2 cellular contexts compared by ENCODE assay signal in the genomic region with DNA sequence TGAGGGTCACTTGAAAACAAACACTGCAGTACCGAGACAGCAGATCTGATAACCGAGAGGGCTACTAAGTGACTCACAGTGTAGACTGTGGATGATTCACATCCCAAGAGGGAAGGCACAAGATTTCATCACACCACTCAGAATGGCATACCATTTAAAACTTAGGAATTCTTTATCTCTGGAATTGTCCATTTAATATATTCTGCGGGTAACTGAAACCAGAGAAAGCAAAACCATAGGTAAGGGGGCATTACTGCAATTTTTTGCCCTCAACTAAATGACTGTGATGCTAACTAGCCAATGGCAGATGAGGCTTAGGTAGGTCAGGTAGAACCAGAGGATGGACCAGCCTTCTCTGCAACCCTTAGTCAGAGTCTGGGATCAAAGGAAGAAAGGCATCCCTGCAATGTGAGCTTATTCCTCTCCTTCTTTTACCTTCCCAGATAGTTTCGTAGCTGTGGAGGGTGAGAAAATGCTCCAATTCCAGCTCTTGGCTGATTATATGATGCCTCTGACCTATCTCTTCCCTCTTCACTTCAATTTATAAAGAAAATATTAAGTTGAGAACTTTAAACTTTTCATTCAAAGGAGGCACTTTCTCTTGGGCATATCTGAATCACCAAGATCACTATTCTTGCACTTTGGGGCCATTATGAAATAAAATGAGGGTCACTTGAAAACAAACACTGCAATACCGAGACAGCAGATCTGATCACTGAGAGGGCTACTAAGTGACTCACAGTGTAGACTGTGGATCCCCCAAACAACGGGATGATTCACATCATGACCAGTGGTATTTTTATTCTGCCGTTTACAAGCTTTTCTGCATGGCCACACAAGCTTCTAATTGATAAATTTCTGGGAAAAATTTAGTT.
TF ChIP-seq lines count a peak whose summit lies in the region.

No MANE protein-coding gene starts in this region.

TF ChIP-seq in endothelial cell of umbilical vein, 7 proteins besides CTCF, POLR2A, EP300 and RAD21:
- TF ChIP-seq EZH2 (IDR thresholded peaks at IDR 0.05; ENCODE audit: borderline replicate concordance, low read depth, low read length, severe bottlenecking) (no peak), POLR2AphosphoS5 (IDR thresholded peaks at IDR 0.05; ENCODE audit: insufficient read depth, low read depth, low read length) (peak; percentile 30), JUN (IDR thresholded peaks at IDR 0.05; ENCODE audit: borderline replicate concordance, insufficient read depth, insufficient read length, low read depth) (peak; percentile 91), GATA2 (IDR thresholded peaks at IDR 0.05; ENCODE audit: insufficient read depth, insufficient read length, low read depth, low read length) (peak; percentile 97), FOS (IDR thresholded peaks at IDR 0.05; ENCODE audit: borderline replicate concordance, insufficient read depth, low read length) (peak; percentile 95), MYC (IDR thresholded peaks at IDR 0.05; ENCODE audit: low read depth, low read length) (no peak)
- TF ChIP-seq, protein P1, sequence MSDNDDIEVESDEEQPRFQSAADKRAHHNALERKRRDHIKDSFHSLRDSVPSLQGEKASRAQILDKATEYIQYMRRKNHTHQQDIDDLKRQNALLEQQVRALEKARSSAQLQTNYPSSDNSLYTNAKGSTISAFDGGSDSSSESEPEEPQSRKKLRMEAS (IDR thresholded peaks at IDR 0.05; ENCODE audit: insufficient read depth, insufficient read length) = no peak

TF ChIP-seq in GM23338, 12 proteins besides CTCF, POLR2A, EP300 and RAD21:
- TF ChIP-seq ZNF331 (CRISPR knock-in tag; IDR thresholded peaks at IDR 0.05; ENCODE audit: low read depth) = no peak
- TF ChIP-seq, protein P2, sequence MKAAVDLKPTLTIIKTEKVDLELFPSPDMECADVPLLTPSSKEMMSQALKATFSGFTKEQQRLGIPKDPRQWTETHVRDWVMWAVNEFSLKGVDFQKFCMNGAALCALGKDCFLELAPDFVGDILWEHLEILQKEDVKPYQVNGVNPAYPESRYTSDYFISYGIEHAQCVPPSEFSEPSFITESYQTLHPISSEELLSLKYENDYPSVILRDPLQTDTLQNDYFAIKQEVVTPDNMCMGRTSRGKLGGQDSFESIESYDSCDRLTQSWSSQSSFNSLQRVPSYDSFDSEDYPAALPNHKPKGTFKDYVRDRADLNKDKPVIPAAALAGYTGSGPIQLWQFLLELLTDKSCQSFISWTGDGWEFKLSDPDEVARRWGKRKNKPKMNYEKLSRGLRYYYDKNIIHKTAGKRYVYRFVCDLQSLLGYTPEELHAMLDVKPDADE (IDR thresholded peaks at IDR 0.05) = no peak
- no peak for TF ChIP-seq CREB1 (CRISPR knock-in tag; IDR thresholded peaks at IDR 0.05; ENCODE audit: low read depth)
- no peak for TF ChIP-seq NANOG (IDR thresholded peaks at IDR 0.05; ENCODE audit: borderline replicate concordance)
- TF ChIP-seq ZNF114 (CRISPR knock-in tag; IDR thresholded peaks at IDR 0.05) = no peak
- TF ChIP-seq STAT1 (IDR thresholded peaks at IDR 0.05; ENCODE audit: unreplicated experiment) = no peak
- no peak for TF ChIP-seq EZH2 (IDR thresholded peaks at IDR 0.05; ENCODE audit: low read depth, unreplicated experiment)
- TF ChIP-seq, protein P3, sequence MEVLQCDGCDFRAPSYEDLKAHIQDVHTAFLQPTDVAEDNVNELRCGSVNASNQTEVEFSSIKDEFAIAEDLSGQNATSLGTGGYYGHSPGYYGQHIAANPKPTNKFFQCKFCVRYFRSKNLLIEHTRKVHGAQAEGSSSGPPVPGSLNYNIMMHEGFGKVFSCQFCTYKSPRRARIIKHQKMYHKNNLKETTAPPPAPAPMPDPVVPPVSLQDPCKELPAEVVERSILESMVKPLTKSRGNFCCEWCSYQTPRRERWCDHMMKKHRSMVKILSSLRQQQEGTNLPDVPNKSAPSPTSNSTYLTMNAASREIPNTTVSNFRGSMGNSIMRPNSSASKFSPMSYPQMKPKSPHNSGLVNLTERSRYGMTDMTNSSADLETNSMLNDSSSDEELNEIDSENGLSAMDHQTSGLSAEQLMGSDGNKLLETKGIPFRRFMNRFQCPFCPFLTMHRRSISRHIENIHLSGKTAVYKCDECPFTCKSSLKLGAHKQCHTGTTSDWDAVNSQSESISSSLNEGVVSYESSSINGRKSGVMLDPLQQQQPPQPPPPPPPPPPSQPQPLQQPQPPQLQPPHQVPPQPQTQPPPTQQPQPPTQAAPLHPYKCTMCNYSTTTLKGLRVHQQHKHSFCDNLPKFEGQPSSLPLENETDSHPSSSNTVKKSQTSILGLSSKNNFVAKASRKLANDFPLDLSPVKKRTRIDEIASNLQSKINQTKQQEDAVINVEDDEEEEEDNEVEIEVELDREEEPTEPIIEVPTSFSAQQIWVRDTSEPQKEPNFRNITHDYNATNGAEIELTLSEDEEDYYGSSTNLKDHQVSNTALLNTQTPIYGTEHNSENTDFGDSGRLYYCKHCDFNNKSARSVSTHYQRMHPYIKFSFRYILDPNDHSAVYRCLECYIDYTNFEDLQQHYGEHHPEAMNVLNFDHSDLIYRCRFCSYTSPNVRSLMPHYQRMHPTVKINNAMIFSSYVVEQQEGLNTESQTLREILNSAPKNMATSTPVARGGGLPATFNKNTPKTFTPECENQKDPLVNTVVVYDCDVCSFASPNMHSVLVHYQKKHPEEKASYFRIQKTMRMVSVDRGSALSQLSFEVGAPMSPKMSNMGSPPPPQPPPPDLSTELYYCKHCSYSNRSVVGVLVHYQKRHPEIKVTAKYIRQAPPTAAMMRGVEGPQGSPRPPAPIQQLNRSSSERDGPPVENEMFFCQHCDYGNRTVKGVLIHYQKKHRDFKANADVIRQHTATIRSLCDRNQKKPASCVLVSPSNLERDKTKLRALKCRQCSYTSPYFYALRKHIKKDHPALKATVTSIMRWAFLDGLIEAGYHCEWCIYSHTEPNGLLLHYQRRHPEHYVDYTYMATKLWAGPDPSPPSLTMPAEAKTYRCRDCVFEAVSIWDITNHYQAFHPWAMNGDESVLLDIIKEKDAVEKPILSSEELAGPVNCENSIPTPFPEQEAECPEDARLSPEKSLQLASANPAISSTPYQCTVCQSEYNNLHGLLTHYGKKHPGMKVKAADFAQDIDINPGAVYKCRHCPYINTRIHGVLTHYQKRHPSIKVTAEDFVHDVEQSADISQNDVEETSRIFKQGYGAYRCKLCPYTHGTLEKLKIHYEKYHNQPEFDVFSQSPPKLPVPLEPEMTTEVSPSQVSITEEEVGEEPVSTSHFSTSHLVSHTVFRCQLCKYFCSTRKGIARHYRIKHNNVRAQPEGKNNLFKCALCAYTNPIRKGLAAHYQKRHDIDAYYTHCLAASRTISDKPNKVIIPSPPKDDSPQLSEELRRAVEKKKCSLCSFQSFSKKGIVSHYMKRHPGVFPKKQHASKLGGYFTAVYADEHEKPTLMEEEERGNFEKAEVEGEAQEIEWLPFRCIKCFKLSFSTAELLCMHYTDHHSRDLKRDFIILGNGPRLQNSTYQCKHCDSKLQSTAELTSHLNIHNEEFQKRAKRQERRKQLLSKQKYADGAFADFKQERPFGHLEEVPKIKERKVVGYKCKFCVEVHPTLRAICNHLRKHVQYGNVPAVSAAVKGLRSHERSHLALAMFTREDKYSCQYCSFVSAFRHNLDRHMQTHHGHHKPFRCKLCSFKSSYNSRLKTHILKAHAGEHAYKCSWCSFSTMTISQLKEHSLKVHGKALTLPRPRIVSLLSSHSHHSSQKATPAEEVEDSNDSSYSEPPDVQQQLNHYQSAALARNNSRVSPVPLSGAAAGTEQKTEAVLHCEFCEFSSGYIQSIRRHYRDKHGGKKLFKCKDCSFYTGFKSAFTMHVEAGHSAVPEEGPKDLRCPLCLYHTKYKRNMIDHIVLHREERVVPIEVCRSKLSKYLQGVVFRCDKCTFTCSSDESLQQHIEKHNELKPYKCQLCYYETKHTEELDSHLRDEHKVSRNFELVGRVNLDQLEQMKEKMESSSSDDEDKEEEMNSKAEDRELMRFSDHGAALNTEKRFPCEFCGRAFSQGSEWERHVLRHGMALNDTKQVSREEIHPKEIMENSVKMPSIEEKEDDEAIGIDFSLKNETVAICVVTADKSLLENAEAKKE (CRISPR knock-in tag; IDR thresholded peaks at IDR 0.05) = no peak
- no peak for TF ChIP-seq EZH2phosphoT487 (IDR thresholded peaks at IDR 0.05; ENCODE audit: unreplicated experiment)
- TF ChIP-seq, protein P4, sequence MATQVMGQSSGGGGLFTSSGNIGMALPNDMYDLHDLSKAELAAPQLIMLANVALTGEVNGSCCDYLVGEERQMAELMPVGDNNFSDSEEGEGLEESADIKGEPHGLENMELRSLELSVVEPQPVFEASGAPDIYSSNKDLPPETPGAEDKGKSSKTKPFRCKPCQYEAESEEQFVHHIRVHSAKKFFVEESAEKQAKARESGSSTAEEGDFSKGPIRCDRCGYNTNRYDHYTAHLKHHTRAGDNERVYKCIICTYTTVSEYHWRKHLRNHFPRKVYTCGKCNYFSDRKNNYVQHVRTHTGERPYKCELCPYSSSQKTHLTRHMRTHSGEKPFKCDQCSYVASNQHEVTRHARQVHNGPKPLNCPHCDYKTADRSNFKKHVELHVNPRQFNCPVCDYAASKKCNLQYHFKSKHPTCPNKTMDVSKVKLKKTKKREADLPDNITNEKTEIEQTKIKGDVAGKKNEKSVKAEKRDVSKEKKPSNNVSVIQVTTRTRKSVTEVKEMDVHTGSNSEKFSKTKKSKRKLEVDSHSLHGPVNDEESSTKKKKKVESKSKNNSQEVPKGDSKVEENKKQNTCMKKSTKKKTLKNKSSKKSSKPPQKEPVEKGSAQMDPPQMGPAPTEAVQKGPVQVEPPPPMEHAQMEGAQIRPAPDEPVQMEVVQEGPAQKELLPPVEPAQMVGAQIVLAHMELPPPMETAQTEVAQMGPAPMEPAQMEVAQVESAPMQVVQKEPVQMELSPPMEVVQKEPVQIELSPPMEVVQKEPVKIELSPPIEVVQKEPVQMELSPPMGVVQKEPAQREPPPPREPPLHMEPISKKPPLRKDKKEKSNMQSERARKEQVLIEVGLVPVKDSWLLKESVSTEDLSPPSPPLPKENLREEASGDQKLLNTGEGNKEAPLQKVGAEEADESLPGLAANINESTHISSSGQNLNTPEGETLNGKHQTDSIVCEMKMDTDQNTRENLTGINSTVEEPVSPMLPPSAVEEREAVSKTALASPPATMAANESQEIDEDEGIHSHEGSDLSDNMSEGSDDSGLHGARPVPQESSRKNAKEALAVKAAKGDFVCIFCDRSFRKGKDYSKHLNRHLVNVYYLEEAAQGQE (IDR thresholded peaks at IDR 0.05; ENCODE audit: unreplicated experiment) = no peak
- TF ChIP-seq POLR2AphosphoS5 (IDR thresholded peaks at IDR 0.05; ENCODE audit: low read depth) = no peak
- TF ChIP-seq JUNB (IDR thresholded peaks at IDR 0.05; ENCODE audit: unreplicated experiment) = no peak
